Comparison of ENCODE assay signal across 8 cellular contexts in genomic region chr10:72296829-72297280, GRCh38. TPM values are rescaled to one million over a fixed set of nuclear protein-coding genes. Genes with fewer than 3 reads are reported as not detected.
A peak's percentile ranks its signal among the peaks of the same experiment; 100 is the strongest.
DNase-seq lines count a peak whose midpoint lies in the region; ATAC-seq and TF ChIP-seq lines count a peak whose summit lies in the region.
"Not testable (repeated sequence)": the region's sequence is repeated elsewhere in the genome, so short reads cannot be mapped to it uniquely, and the experiment has no call there.

No MANE protein-coding gene starts in this region.

- not testable (repeated sequence) for H4K20me1 ChIP-seq in PC-9 (ENCODE audit: insufficient read depth); hepatocyte (ENCODE audit: insufficient read depth, poor library complexity, severe bottlenecking)

- not testable (repeated sequence) for H3K27me3 Mint-ChIP-seq in activated naive CD4-positive, alpha-beta T cell treated with anti-CD3 and anti-CD28 coated beads for 36 hours (ENCODE audit: low read depth); dendritic cell treated with granulocyte-macrophage colony-stimulating factor and Interleukin-4, amounts not matched to agents 40 ng/mL and 50 ng/mL, for 4 days; natural killer cell (ENCODE audit: low read depth in 2 of 2); stimulated activated naive B cell treated with anti-CD40 and anti-IgM and Interleukin-4, amounts not matched to agents 10 μg/mL and 1 μg/mL and 100 μg/mL, for 72 hours

- TF ChIP-seq POLR2A in GM19099 (IDR thresholded peaks at IDR 0.05; ENCODE audit: extremely low read depth, insufficient read length, low read depth) = peak; percentile 84

- peaks cover 72% of the 10 kb centered on the region for H3K4me1 Mint-ChIP-seq in activated naive CD4-positive, alpha-beta T cell treated with anti-CD3 and anti-CD28 coated beads for 36 hours (ENCODE audit: low read depth)
- peaks cover 52% of the 10 kb centered on the region for H3K4me1 Mint-ChIP-seq in dendritic cell treated with granulocyte-macrophage colony-stimulating factor and Interleukin-4, amounts not matched to agents 40 ng/mL and 50 ng/mL, for 4 days (ENCODE audit: low read depth)
- H3K4me1 Mint-ChIP-seq in natural killer cell = peaks cover 41 to 68% of the 10 kb centered on the region in 2 donors
- peaks cover 59 to 86% of the 10 kb centered on the region in 2 donors for H3K4me1 Mint-ChIP-seq in stimulated activated naive B cell treated with anti-CD40 and anti-IgM and Interleukin-4, amounts not matched to agents 10 μg/mL and 1 μg/mL and 100 μg/mL, for 72 hours

- H2AFZ ChIP-seq in PC-9 = peak overlapping the region; percentile 34; the same call in 1 of the 2 replicates
- H2AFZ ChIP-seq in hepatocyte = not testable (repeated sequence)

- POLR2A ChIA-PET in AG04449 (lab: Yijun Ruan, JAX) = interaction anchor here (0.9 to 2.7 kb wide), 7 partner anchors 15 to 53 kb away, joined by 3 to 44 read pairs (median 4); partner anchors contain the start of gene DDIT4
- POLR2A ChIA-PET in PC-9 (lab: Charles Lee; ENCODE audit: unreplicated experiment) = interaction anchor here (0.7 to 1.1 kb wide), 4 partner anchors 23 to 1784 kb away, joined by 5 to 10 read pairs (median 6); partner anchors contain the start of gene DDIT4

- H3K9me3 ChIP-seq in PC-9 (ENCODE audit: insufficient read depth, low read depth); hepatocyte (ENCODE audit: low read depth): not testable (repeated sequence)

- H3K27me3 ChIP-seq in PC-9 (ENCODE audit: insufficient read depth, low read depth); hepatocyte: not testable (repeated sequence)

- H3K9me2 ChIP-seq in PC-9 (ENCODE audit: insufficient read depth); hepatocyte (replicated peaks; ENCODE audit: insufficient read depth): not testable (repeated sequence)

- H3K27ac Mint-ChIP-seq in activated naive CD4-positive, alpha-beta T cell treated with anti-CD3 and anti-CD28 coated beads for 36 hours = peak overlapping the region; percentile 100
- H3K27ac Mint-ChIP-seq in dendritic cell treated with granulocyte-macrophage colony-stimulating factor and Interleukin-4, amounts not matched to agents 40 ng/mL and 50 ng/mL, for 4 days = peak overlapping the region; percentile 91
- peak overlapping the region; percentile 97 to 99 for H3K27ac Mint-ChIP-seq in natural killer cell
- H3K27ac Mint-ChIP-seq in stimulated activated naive B cell treated with anti-CD40 and anti-IgM and Interleukin-4, amounts not matched to agents 10 μg/mL and 1 μg/mL and 100 μg/mL, for 72 hours = peak overlapping the region; percentile 100

- intact Hi-C loops in PC-9 (cut with micrococcal nuclease; ENCODE audit: unreplicated experiment) = not testable (repeated sequence)
- intact Hi-C loops in activated naive CD4-positive, alpha-beta T cell treated with anti-CD3 and anti-CD28 coated beads for 36 hours (cut with micrococcal nuclease) = loop anchor here (1.0 to 5.0 kb wide), 10 partner anchors 8 to 530 kb away; partner anchors contain the start of gene DDIT4
- intact Hi-C loops in dendritic cell treated with granulocyte-macrophage colony-stimulating factor and Interleukin-4, amounts not matched to agents 40 ng/mL and 50 ng/mL, for 4 days (cut with micrococcal nuclease) = loop anchor here (1.0 kb wide), 1 partner anchor 24 kb away; the partner anchor contains the start of gene DDIT4
- intact Hi-C loops in natural killer cell (cut with micrococcal nuclease) = loop anchor here (1.0 to 2.0 kb wide), 6 partner anchors 23 to 48 kb away; no protein-coding TSS in a partner anchor

- not testable (repeated sequence) for TF ChIP-seq CTCF in AG04449 (IDR thresholded peaks at IDR 0.05; ENCODE audit: insufficient read depth, low read length, missing control alignments); PC-9 (conservative IDR thresholded peaks at IDR 0.05); hepatocyte (IDR thresholded peaks at IDR 0.05; ENCODE audit: poor library complexity); natural killer cell (IDR thresholded peaks at IDR 0.05)

- peaks cover 12% of the 10 kb centered on the region; the same call in 1 of the 2 replicates for H3K79me2 ChIP-seq in PC-9 (ENCODE audit: low read depth)
- not testable (repeated sequence) for H3K79me2 ChIP-seq in hepatocyte

- H3K4me3 Mint-ChIP-seq in activated naive CD4-positive, alpha-beta T cell treated with anti-CD3 and anti-CD28 coated beads for 36 hours = peak overlapping the region; percentile 89
- peak overlapping the region; percentile 78 for H3K4me3 Mint-ChIP-seq in dendritic cell treated with granulocyte-macrophage colony-stimulating factor and Interleukin-4, amounts not matched to agents 40 ng/mL and 50 ng/mL, for 4 days
- H3K4me3 Mint-ChIP-seq in natural killer cell = peak overlapping the region; percentile 89
- peak overlapping the region; percentile 79 to 82 for H3K4me3 Mint-ChIP-seq in stimulated activated naive B cell treated with anti-CD40 and anti-IgM and Interleukin-4, amounts not matched to agents 10 μg/mL and 1 μg/mL and 100 μg/mL, for 72 hours

- BruUV-seq in PC-9 (replicated peaks; lab: Mats Ljungman, UMichigan) = TSS peak; percentile 62

- not testable (repeated sequence) for H3K36me3 ChIP-seq in PC-9 (ENCODE audit: low read depth); hepatocyte (replicated peaks; ENCODE audit: insufficient read depth, low read depth)

- H3K27ac ChIP-seq in PC-9 = peak overlapping the region; percentile 89
- not testable (repeated sequence) for H3K27ac ChIP-seq in hepatocyte

- peak overlapping the region; percentile 64 for H3K4me3 ChIP-seq in AG04449 (ENCODE audit: low read depth, low read length)
- H3K4me3 ChIP-seq in PC-9 = peak overlapping the region; percentile 66
- not testable (repeated sequence) for H3K4me3 ChIP-seq in hepatocyte

- ATAC-seq in natural killer cell; stimulated activated naive B cell treated with anti-CD40 and anti-IgM and Interleukin-4, amounts not matched to agents 10 μg/mL and 1 μg/mL and 100 μg/mL, for 72 hours (replicated peaks): not testable (repeated sequence)

- H3K9me3 Mint-ChIP-seq in activated naive CD4-positive, alpha-beta T cell treated with anti-CD3 and anti-CD28 coated beads for 36 hours; dendritic cell treated with granulocyte-macrophage colony-stimulating factor and Interleukin-4, amounts not matched to agents 40 ng/mL and 50 ng/mL, for 4 days; natural killer cell; stimulated activated naive B cell treated with anti-CD40 and anti-IgM and Interleukin-4, amounts not matched to agents 10 μg/mL and 1 μg/mL and 100 μg/mL, for 72 hours: not testable (repeated sequence)

- DNase-seq in AG04449 (ENCODE audit: low read depth, low spot score); PC-9; activated naive CD4-positive, alpha-beta T cell treated with anti-CD3 and anti-CD28 coated beads for 36 hours; hepatocyte (ENCODE audit: low spot score); natural killer cell; stimulated activated naive B cell treated with anti-CD40 and anti-IgM and Interleukin-4, amounts not matched to agents 10 μg/mL and 1 μg/mL and 100 μg/mL, for 72 hours: not testable (repeated sequence)

- CTCF ChIA-PET in AG04449 (lab: Yijun Ruan, JAX) = interaction anchor here (0.6 to 1.5 kb wide), 3 partner anchors 16 to 43 kb away, joined by 3 to 9 read pairs (median 3); partner anchors contain the start of gene DDIT4
- CTCF ChIA-PET in PC-9 (lab: Charles Lee) = interaction anchor here (0.6 to 0.9 kb wide), 2 partner anchors 35 to 400 kb away, joined by 3 read pairs; no protein-coding TSS in a partner anchor
- CTCF ChIA-PET in activated naive CD4-positive, alpha-beta T cell treated with anti-CD3 and anti-CD28 coated beads for 36 hours (lab: Charles Lee) = interaction anchor here (0.7 to 2.3 kb wide), 7 partner anchors 8 to 49 kb away, joined by 3 to 13 read pairs (median 6); no protein-coding TSS in a partner anchor

- WGBS in hepatocyte (ENCODE audit: low lambda C conversion rate, missing lambda C conversion rate) = 87% methylated on average over 15 of the region's 19 CpGs

- H3K4me2 ChIP-seq in PC-9 (peak overlapping the region; percentile 91), hepatocyte (peak overlapping the region; percentile 83)

- peaks cover 11% of the 10 kb centered on the region for H3K36me3 Mint-ChIP-seq in activated naive CD4-positive, alpha-beta T cell treated with anti-CD3 and anti-CD28 coated beads for 36 hours (ENCODE audit: low read depth)
- not testable (repeated sequence) for H3K36me3 Mint-ChIP-seq in dendritic cell treated with granulocyte-macrophage colony-stimulating factor and Interleukin-4, amounts not matched to agents 40 ng/mL and 50 ng/mL, for 4 days (ENCODE audit: low read depth); natural killer cell; stimulated activated naive B cell treated with anti-CD40 and anti-IgM and Interleukin-4, amounts not matched to agents 10 μg/mL and 1 μg/mL and 100 μg/mL, for 72 hours

- H3F3A ChIP-seq in PC-9 (ENCODE audit: insufficient read depth, low read depth) = peaks cover 59% of the 10 kb centered on the region

- peaks cover 53% of the 10 kb centered on the region for H3K4me1 ChIP-seq in PC-9 (replicated peaks; ENCODE audit: insufficient read depth)
- peaks cover 12% of the 10 kb centered on the region for H3K4me1 ChIP-seq in hepatocyte (ENCODE audit: insufficient read depth)

RNA-seq across cellular contexts. Expression of gene DDIT4, which starts 23.1 kb away (rescaled TPM):
- total RNA-seq in PC-9 (2021) (178 and 212 TPM in 2 replicates), hepatocyte (162 and 165 TPM in 2 replicates), natural killer cell (100 to 1,000 TPM; 174 to 232 (median 200) TPM)
- 100 to 1,000 TPM; 684 to 689 TPM for total RNA-seq in activated naive CD4-positive, alpha-beta T cell treated with anti-CD3 and anti-CD28 coated beads for 36 hours
- 189 and 235 TPM in 2 replicates for polyA plus RNA-seq in hepatocyte

RNA-seq across cellular contexts. Expression of gene DNAJB12, which starts 57.9 kb away (rescaled TPM):
- total RNA-seq in PC-9 (2021) = 37.0 and 46.9 TPM in 2 replicates
- total RNA-seq in activated naive CD4-positive, alpha-beta T cell treated with anti-CD3 and anti-CD28 coated beads for 36 hours = 10 to 100 TPM; 13.7 to 14.1 TPM
- 31.0 and 33.5 TPM in 2 replicates for total RNA-seq in hepatocyte
- polyA plus RNA-seq in hepatocyte = 40.3 and 41.5 TPM in 2 replicates
- total RNA-seq in natural killer cell = 10 to 100 TPM; 47.3 to 54.2 (median 48.7) TPM
